In the genomic region with DNA sequence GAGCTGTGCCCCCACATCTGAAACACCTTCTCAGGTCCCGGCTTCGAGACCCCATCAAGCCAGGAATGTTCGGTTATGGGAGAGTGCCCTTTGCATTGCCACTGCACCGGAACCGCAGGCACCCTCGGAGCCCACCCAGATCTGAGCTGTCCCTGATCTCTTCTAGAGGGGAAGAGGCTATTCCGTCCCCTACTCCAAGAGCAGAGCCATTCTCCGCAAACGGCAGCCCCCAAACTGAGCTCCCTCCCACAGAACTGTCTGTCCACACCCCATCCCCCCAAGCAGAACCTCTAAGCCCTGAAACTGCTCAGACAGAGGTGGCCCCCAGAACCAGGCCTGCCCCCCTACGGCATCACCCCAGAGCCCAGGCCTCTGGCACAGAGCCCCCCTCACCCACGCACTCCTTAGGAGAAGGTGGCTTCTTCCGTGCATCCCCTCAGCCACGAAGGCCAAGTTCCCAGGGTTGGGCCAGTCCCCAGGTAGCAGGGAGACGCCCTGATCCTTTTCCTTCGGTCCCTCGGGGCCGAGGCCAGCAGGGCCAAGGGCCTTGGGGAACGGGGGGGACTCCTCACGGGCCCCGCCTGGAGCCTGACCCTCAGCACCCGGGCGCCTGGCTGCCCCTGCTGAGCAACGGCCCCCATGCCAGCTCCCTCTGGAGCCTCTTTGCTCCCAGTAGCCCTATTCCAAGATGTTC, we compare ENCODE assay signal across 18 cellular contexts. TPM values are rescaled to one million over a fixed set of nuclear protein-coding genes. Genes with fewer than 3 reads are reported as not detected.
A peak's percentile ranks its signal among the peaks of the same experiment; 100 is the strongest.
DNase-seq lines count a peak whose midpoint lies in the region; ATAC-seq and TF ChIP-seq lines count a peak whose summit lies in the region.
"Had no signal": no experiment of that assay in that cellular context is flagged by ENCODE, and none has a peak within 500 bp of the region (broad histone marks: within the 10 kb centered on the region; RNA-seq: fewer than 3 reads in every experiment).

No MANE protein-coding gene starts in this region.

- DNase-seq in Caco-2: no peak
- DNase-seq in adipocyte (ENCODE audit: low read depth): no peak
- no peak for DNase-seq in NAMALWA (ENCODE audit: low spot score)
- DNase-seq in NCI-H1105 (lab: John Stamatoyannopoulos, UW): no peak
- DNase-seq in GM10266 (ENCODE audit: extremely low spot score): no peak
- DNase-seq: activated CD4-positive, CD25-positive, alpha-beta regulatory T cell treated with anti-CD3 and anti-CD28 coated beads, Interleukin-2, amount 50 U/mL, for 72 hours; activated T-cell treated with anti-CD3 and anti-CD28 coated beads for 4 hours; DMS79; NCI-H2081 treated with DMSO at 0.1 percent for 48 hours; stimulated activated naive B cell treated with anti-CD40 and anti-IgM and Interleukin-4, amounts not matched to agents 10 μg/mL and 1 μg/mL and 100 μg/mL, for 72 hours had no signal

- H3K4me1 Mint-ChIP-seq in Caco-2 (ENCODE audit: low read depth, unreplicated experiment): peaks cover 15% of the 10 kb centered on the region

- H3K4me3 Mint-ChIP-seq in Caco-2 (ENCODE audit: unreplicated experiment): no peak overlapping the region
- H3K4me3 Mint-ChIP-seq: activated naive CD8-positive, alpha-beta T cell; B cell had no signal

- CTCF ChIA-PET in Caco-2 (lab: Charles Lee): interaction anchor here (0.7 kb wide), 1 partner anchor 21 kb away, joined by 4 read pairs; no protein-coding TSS in a partner anchor

- no peak for TF ChIP-seq RAD21 in liver (IDR thresholded peaks at IDR 0.05)

- peak overlapping the region; percentile 83 for H3K9ac ChIP-seq in adipocyte (ENCODE audit: low read length)
- no peak overlapping the region for H3K9ac ChIP-seq in liver (ENCODE audit: low read depth in 1 of 2, low read length in 2 of 2)
- H3K9ac ChIP-seq in subcutaneous abdominal adipose tissue (ENCODE audit: low read length in 5 of 5): peak overlapping the region in 2 of 5 donors; percentile 34 to 54

- H3K27ac ChIP-seq in liver (ENCODE audit: low read depth in 1 of 2, low read length in 2 of 2) (peak overlapping the region; percentile 69 to 80), subcutaneous abdominal adipose tissue (ENCODE audit: low read depth, low read length) (peak overlapping the region; percentile 85)

- no peaks in the 10 kb centered on the region for H3K9me3 Mint-ChIP-seq in Caco-2 (ENCODE audit: unreplicated experiment)
- H3K9me3 Mint-ChIP-seq: stimulated activated naive B cell treated with anti-CD40 and anti-IgM and Interleukin-4, amounts not matched to agents 10 μg/mL and 1 μg/mL and 100 μg/mL, for 72 hours had no signal

- intact Hi-C loops in Caco-2 (cut with micrococcal nuclease; ENCODE audit: unreplicated experiment): no loop called here

- no peaks in the 10 kb centered on the region for H3K27me3 ChIP-seq in Caco-2 (replicated peaks; ENCODE audit: control insufficient read depth, insufficient read depth, low read length)
- no peaks in the 10 kb centered on the region for H3K27me3 ChIP-seq in adipocyte (replicated peaks; ENCODE audit: control insufficient read depth, insufficient read depth, low read length)
- no peaks in the 10 kb centered on the region for H3K27me3 ChIP-seq in liver (ENCODE audit: control insufficient read depth in 4 of 4, insufficient read depth in 4 of 4, low read length in 3 of 4)
- no peaks in the 10 kb centered on the region for H3K27me3 ChIP-seq in subcutaneous abdominal adipose tissue (ENCODE audit: control insufficient read depth in 5 of 5, insufficient read depth in 4 of 5, low read length in 5 of 5)

- H3K4me1 ChIP-seq in Caco-2 (peaks cover 44% of the 10 kb centered on the region), adipocyte (ENCODE audit: control insufficient read depth, insufficient read depth, low read length) (peaks cover 46% of the 10 kb centered on the region), liver (ENCODE audit: control insufficient read depth in 4 of 4, insufficient read depth in 4 of 4, low read length in 3 of 4) (peaks cover 14 to 37% (median 23%) of the 10 kb centered on the region in 4 donors), subcutaneous abdominal adipose tissue (ENCODE audit: control insufficient read depth in 5 of 5, insufficient read depth in 5 of 5, low read length in 5 of 5) (peaks cover 8 to 59% (median 54%) of the 10 kb centered on the region in 5 donors)

- 91% methylated on average over 23 of the region's 23 CpGs for WGBS in liver

- POLR2A ChIA-PET in Caco-2 (lab: Charles Lee): no interaction called here

- H3K36me3 Mint-ChIP-seq in Caco-2 (ENCODE audit: insufficient read depth, unreplicated experiment): peaks cover 36% of the 10 kb centered on the region

- H3K27me3 Mint-ChIP-seq in Caco-2 (ENCODE audit: insufficient read depth, unreplicated experiment): no peaks in the 10 kb centered on the region

- ATAC-seq in HG03045 (IDR thresholded peaks at IDR 0.05; ENCODE audit: unreplicated experiment): no peak
- ATAC-seq: stimulated activated naive B cell treated with anti-CD40 and anti-IgM and Interleukin-4, amounts not matched to agents 10 μg/mL and 1 μg/mL and 100 μg/mL, for 72 hours had no signal

- peak overlapping the region; percentile 67 for H3K27ac Mint-ChIP-seq in Caco-2 (ENCODE audit: unreplicated experiment)
- H3K27ac Mint-ChIP-seq: activated naive CD8-positive, alpha-beta T cell; B cell had no signal

- TF ChIP-seq CTCF in Caco-2 (IDR thresholded peaks at IDR 0.05; ENCODE audit: insufficient read depth in 1 of 2, low read depth in 1 of 2, low read length in 1 of 2, severe bottlenecking in 1 of 2, unreplicated experiment in 1 of 2) (no peak), liver (IDR thresholded peaks at IDR 0.05; ENCODE audit: low read depth, low read length, missing input control) (no peak), GM10266 (IDR thresholded peaks at IDR 0.05; ENCODE audit: control insufficient read depth, insufficient read depth, low read depth, missing control alignments) (no peak)

- no peak overlapping the region for H3K4me3 ChIP-seq in Caco-2 (ENCODE audit: low read depth, low read length)
- H3K4me3 ChIP-seq in adipocyte (ENCODE audit: low read length): no peak overlapping the region
- no peak overlapping the region for H3K4me3 ChIP-seq in liver (ENCODE audit: low read depth in 1 of 3, low read length in 3 of 3)
- no peak overlapping the region for H3K4me3 ChIP-seq in subcutaneous abdominal adipose tissue (ENCODE audit: low read depth in 1 of 5, low read length in 5 of 5)

- H3K9me3 ChIP-seq in Caco-2 (no peaks in the 10 kb centered on the region), adipocyte (ENCODE audit: control insufficient read depth, low read length) (no peaks in the 10 kb centered on the region), liver (ENCODE audit: control insufficient read depth in 4 of 4, low read length in 3 of 4) (no peaks in the 10 kb centered on the region), subcutaneous abdominal adipose tissue (ENCODE audit: control insufficient read depth in 5 of 5, low read length in 5 of 5) (no peaks in the 10 kb centered on the region)

- H3K36me3 ChIP-seq in Caco-2 (ENCODE audit: control insufficient read depth, insufficient read depth, low read length) (no peaks in the 10 kb centered on the region), adipocyte (ENCODE audit: control insufficient read depth, insufficient read depth, low read length, severe bottlenecking) (peaks cover 31% of the 10 kb centered on the region), liver (ENCODE audit: control insufficient read depth in 4 of 4, insufficient read depth in 3 of 4, low read depth in 1 of 4, low read length in 3 of 4) (peaks cover 0 to 11% (median 4%) of the 10 kb centered on the region in 4 donors), subcutaneous abdominal adipose tissue (ENCODE audit: control insufficient read depth in 5 of 5, insufficient read depth in 5 of 5, low read length in 5 of 5) (peaks cover 0 to 35% (median 24%) of the 10 kb centered on the region in 5 donors)

- BruUV-seq in Caco-2 (replicated peaks; lab: Mats Ljungman, UMichigan): no TSS peak

TF ChIP-seq in liver, 16 proteins besides CTCF, POLR2A, EP300 and RAD21:
- TF ChIP-seq TAF1 (conservative IDR thresholded peaks at IDR 0.05) (no peak), HNF4G (IDR thresholded peaks at IDR 0.05) (no peak), JUND (IDR thresholded peaks at IDR 0.05) (no peak), FOXA1 (IDR thresholded peaks at IDR 0.05) (no peak)

RNA-seq across cellular contexts. Expression of a gene that starts 4.3 kb away (rescaled TPM):
- total RNA-seq in Caco-2 (2022): 16.1 and 17.6 TPM in 2 replicates
- total RNA-seq in liver: 10 to 100 TPM in 1 of 2 donors, 1 to 10 TPM in 1; 5.6 to 11.5 TPM
- polyA plus RNA-seq in liver: 10 to 100 TPM; 11.4 to 12.2 TPM
- total RNA-seq: B cell had no signal

RNA-seq across cellular contexts. Expression of a gene that starts 25.9 kb away (rescaled TPM):
- total RNA-seq in Caco-2 (2022): 130 and 134 TPM in 2 replicates
- total RNA-seq in liver: 100 to 1,000 TPM in 1 of 2 donors, 10 to 100 TPM in 1; 94.6 to 181 TPM
- polyA plus RNA-seq in liver: 10 to 100 TPM; 23.4 to 65.4 TPM

RNA-seq across cellular contexts. Expression of a gene that starts 38.0 kb away (rescaled TPM):
- total RNA-seq in Caco-2 (2022) (0.59 and 0.63 TPM in 2 replicates), liver (not detected)
- polyA plus RNA-seq in liver: not detected
- total RNA-seq: epithelial cell of proximal tubule; RPMI7951; T-helper 1 cell treated with Interleukin-12 subunit alpha and Interleukin-12 subunit beta and Interleukin-4 antibody, amounts not matched to agents 30 ng/mL and 1 ng/mL, for 36 hours had no signal

RNA-seq across cellular contexts. Expression of a gene that starts 45.6 kb away (rescaled TPM):
- total RNA-seq in Caco-2 (2022) (0.95 and 2.4 TPM in 2 replicates), liver (1 to 10 TPM; 5.1 to 8.1 TPM)
- polyA plus RNA-seq in liver: 10 to 100 TPM; 17.0 to 22.5 TPM
